ENCODE assay signal across 1 cellular context in the genomic region with DNA sequence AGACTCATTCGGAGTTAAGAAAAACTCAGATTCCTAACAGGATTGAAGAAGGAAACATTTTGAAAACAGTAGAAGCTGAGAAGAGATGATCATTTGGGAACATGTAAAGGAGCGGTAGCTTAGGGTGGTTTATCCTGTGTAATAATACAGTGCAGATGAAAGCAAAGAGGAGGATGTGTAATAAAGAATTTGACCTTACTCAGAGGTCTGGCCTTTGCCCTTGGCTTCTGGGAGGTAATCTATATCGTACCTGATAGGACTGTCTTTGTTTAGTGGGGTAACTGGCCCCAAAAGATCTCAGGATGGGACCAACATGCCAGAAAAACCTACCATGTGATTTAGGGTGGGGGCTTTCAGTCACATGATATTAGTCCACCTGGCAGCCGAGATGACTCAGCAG.
TF ChIP-seq lines count a peak whose summit lies in the region.

No MANE protein-coding gene starts in this region.

TF ChIP-seq in GM23338, 12 proteins besides CTCF, POLR2A, EP300 and RAD21:
- TF ChIP-seq CREB1 (CRISPR knock-in tag; IDR thresholded peaks at IDR 0.05; ENCODE audit: low read depth), result no peak
- TF ChIP-seq, protein P1, sequence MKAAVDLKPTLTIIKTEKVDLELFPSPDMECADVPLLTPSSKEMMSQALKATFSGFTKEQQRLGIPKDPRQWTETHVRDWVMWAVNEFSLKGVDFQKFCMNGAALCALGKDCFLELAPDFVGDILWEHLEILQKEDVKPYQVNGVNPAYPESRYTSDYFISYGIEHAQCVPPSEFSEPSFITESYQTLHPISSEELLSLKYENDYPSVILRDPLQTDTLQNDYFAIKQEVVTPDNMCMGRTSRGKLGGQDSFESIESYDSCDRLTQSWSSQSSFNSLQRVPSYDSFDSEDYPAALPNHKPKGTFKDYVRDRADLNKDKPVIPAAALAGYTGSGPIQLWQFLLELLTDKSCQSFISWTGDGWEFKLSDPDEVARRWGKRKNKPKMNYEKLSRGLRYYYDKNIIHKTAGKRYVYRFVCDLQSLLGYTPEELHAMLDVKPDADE (IDR thresholded peaks at IDR 0.05), result no peak
- TF ChIP-seq EZH2phosphoT487 (IDR thresholded peaks at IDR 0.05; ENCODE audit: unreplicated experiment), result no peak
- no peak for TF ChIP-seq EZH2 (IDR thresholded peaks at IDR 0.05; ENCODE audit: low read depth, unreplicated experiment)
- no peak for TF ChIP-seq ZNF331 (CRISPR knock-in tag; IDR thresholded peaks at IDR 0.05; ENCODE audit: low read depth)
- TF ChIP-seq ZNF114 (CRISPR knock-in tag; IDR thresholded peaks at IDR 0.05), result no peak
- TF ChIP-seq, protein P2, sequence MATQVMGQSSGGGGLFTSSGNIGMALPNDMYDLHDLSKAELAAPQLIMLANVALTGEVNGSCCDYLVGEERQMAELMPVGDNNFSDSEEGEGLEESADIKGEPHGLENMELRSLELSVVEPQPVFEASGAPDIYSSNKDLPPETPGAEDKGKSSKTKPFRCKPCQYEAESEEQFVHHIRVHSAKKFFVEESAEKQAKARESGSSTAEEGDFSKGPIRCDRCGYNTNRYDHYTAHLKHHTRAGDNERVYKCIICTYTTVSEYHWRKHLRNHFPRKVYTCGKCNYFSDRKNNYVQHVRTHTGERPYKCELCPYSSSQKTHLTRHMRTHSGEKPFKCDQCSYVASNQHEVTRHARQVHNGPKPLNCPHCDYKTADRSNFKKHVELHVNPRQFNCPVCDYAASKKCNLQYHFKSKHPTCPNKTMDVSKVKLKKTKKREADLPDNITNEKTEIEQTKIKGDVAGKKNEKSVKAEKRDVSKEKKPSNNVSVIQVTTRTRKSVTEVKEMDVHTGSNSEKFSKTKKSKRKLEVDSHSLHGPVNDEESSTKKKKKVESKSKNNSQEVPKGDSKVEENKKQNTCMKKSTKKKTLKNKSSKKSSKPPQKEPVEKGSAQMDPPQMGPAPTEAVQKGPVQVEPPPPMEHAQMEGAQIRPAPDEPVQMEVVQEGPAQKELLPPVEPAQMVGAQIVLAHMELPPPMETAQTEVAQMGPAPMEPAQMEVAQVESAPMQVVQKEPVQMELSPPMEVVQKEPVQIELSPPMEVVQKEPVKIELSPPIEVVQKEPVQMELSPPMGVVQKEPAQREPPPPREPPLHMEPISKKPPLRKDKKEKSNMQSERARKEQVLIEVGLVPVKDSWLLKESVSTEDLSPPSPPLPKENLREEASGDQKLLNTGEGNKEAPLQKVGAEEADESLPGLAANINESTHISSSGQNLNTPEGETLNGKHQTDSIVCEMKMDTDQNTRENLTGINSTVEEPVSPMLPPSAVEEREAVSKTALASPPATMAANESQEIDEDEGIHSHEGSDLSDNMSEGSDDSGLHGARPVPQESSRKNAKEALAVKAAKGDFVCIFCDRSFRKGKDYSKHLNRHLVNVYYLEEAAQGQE (IDR thresholded peaks at IDR 0.05; ENCODE audit: unreplicated experiment), result no peak
- no peak for TF ChIP-seq JUNB (IDR thresholded peaks at IDR 0.05; ENCODE audit: unreplicated experiment)
- no peak for TF ChIP-seq POLR2AphosphoS5 (IDR thresholded peaks at IDR 0.05; ENCODE audit: low read depth)
- no peak for TF ChIP-seq NANOG (IDR thresholded peaks at IDR 0.05; ENCODE audit: borderline replicate concordance)
- TF ChIP-seq, protein P3, sequence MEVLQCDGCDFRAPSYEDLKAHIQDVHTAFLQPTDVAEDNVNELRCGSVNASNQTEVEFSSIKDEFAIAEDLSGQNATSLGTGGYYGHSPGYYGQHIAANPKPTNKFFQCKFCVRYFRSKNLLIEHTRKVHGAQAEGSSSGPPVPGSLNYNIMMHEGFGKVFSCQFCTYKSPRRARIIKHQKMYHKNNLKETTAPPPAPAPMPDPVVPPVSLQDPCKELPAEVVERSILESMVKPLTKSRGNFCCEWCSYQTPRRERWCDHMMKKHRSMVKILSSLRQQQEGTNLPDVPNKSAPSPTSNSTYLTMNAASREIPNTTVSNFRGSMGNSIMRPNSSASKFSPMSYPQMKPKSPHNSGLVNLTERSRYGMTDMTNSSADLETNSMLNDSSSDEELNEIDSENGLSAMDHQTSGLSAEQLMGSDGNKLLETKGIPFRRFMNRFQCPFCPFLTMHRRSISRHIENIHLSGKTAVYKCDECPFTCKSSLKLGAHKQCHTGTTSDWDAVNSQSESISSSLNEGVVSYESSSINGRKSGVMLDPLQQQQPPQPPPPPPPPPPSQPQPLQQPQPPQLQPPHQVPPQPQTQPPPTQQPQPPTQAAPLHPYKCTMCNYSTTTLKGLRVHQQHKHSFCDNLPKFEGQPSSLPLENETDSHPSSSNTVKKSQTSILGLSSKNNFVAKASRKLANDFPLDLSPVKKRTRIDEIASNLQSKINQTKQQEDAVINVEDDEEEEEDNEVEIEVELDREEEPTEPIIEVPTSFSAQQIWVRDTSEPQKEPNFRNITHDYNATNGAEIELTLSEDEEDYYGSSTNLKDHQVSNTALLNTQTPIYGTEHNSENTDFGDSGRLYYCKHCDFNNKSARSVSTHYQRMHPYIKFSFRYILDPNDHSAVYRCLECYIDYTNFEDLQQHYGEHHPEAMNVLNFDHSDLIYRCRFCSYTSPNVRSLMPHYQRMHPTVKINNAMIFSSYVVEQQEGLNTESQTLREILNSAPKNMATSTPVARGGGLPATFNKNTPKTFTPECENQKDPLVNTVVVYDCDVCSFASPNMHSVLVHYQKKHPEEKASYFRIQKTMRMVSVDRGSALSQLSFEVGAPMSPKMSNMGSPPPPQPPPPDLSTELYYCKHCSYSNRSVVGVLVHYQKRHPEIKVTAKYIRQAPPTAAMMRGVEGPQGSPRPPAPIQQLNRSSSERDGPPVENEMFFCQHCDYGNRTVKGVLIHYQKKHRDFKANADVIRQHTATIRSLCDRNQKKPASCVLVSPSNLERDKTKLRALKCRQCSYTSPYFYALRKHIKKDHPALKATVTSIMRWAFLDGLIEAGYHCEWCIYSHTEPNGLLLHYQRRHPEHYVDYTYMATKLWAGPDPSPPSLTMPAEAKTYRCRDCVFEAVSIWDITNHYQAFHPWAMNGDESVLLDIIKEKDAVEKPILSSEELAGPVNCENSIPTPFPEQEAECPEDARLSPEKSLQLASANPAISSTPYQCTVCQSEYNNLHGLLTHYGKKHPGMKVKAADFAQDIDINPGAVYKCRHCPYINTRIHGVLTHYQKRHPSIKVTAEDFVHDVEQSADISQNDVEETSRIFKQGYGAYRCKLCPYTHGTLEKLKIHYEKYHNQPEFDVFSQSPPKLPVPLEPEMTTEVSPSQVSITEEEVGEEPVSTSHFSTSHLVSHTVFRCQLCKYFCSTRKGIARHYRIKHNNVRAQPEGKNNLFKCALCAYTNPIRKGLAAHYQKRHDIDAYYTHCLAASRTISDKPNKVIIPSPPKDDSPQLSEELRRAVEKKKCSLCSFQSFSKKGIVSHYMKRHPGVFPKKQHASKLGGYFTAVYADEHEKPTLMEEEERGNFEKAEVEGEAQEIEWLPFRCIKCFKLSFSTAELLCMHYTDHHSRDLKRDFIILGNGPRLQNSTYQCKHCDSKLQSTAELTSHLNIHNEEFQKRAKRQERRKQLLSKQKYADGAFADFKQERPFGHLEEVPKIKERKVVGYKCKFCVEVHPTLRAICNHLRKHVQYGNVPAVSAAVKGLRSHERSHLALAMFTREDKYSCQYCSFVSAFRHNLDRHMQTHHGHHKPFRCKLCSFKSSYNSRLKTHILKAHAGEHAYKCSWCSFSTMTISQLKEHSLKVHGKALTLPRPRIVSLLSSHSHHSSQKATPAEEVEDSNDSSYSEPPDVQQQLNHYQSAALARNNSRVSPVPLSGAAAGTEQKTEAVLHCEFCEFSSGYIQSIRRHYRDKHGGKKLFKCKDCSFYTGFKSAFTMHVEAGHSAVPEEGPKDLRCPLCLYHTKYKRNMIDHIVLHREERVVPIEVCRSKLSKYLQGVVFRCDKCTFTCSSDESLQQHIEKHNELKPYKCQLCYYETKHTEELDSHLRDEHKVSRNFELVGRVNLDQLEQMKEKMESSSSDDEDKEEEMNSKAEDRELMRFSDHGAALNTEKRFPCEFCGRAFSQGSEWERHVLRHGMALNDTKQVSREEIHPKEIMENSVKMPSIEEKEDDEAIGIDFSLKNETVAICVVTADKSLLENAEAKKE (CRISPR knock-in tag; IDR thresholded peaks at IDR 0.05), result no peak
- no peak for TF ChIP-seq STAT1 (IDR thresholded peaks at IDR 0.05; ENCODE audit: unreplicated experiment)
TF ChIP-seq in GM23338: peak in this region for 0.
